In the genomic region with DNA sequence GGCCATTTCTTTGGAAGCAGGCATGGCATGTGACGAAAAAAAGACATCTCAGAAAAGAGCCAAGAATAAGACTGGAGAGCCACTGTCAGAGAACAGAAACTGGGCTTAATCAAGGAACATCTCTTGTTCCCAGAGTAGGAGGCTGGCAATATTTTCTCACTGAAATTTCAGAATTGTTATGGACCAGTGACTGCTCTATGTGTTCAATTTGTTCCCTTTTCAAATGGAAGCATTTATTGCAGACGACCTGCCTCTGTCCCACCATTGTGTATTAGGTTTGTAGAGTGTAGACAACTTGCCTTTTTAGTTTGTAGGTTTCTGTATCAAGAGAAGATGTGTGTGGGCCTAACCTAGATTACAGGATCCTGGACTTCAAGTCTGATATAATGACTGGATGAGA, we compare ENCODE assay signal across 29 cellular contexts.
"Had no signal": no experiment of that assay in that cellular context is flagged by ENCODE, and none has a peak within 500 bp of the region (broad histone marks: within the 10 kb centered on the region; RNA-seq: fewer than 3 reads in every experiment).

No MANE protein-coding gene starts in this region.

- H3K27ac ChIP-seq: colonic mucosa, coronary artery, dorsolateral prefrontal cortex, epithelial cell of prostate, esophagus muscularis mucosa, esophagus squamous epithelium, foreskin keratinocyte, gastrocnemius medialis, gastroesophageal sphincter, heart left ventricle, heart right ventricle had no signal

- DNase-seq: colonic mucosa; cortex of kidney; dermis blood vessel endothelial cell; dorsolateral prefrontal cortex; effector CD4-positive, alpha-beta T cell; effector CD8-positive, alpha-beta T cell; effector memory CD4-positive, alpha-beta T cell; effector memory CD8-positive, alpha-beta T cell; endodermal cell; erythroblast; esophagus squamous epithelium; foreskin fibroblast; foreskin keratinocyte; foreskin melanocyte; gastrocnemius medialis; glutamatergic neuron; head of caudate nucleus; heart left ventricle; heart right ventricle had no signal

- H3K36me3 ChIP-seq: colonic mucosa had no signal

- H3K27ac Mint-ChIP-seq: dendritic cell treated with granulocyte-macrophage colony-stimulating factor and Interleukin-4, amounts not matched to agents 40 ng/mL and 50 ng/mL, for 4 days; effector memory CD8-positive, alpha-beta T cell; endodermal cell had no signal

- H3K4me3 Mint-ChIP-seq: dendritic cell treated with granulocyte-macrophage colony-stimulating factor and Interleukin-4, amounts not matched to agents 40 ng/mL and 50 ng/mL, for 4 days; effector memory CD8-positive, alpha-beta T cell; endodermal cell had no signal

- H3K27me3 ChIP-seq: colonic mucosa, dorsolateral prefrontal cortex, foreskin keratinocyte, gastrocnemius medialis, heart left ventricle, heart right ventricle had no signal

- FAIRE-seq: colon, endometrium, endothelial cell of umbilical vein, frontal cortex had no signal

- H3K9me3 ChIP-seq: colonic mucosa had no signal

- ATAC-seq: effector memory CD8-positive, alpha-beta T cell; esophagus mucosa; foreskin keratinocyte; gastrocnemius medialis; gastroesophageal sphincter; heart left ventricle; heart right ventricle had no signal

- H3K4me3 ChIP-seq: colonic mucosa, coronary artery, dorsolateral prefrontal cortex, esophagus muscularis mucosa, esophagus squamous epithelium, gastrocnemius medialis, gastroesophageal sphincter, heart left ventricle, heart right ventricle had no signal

- H3K4me1 ChIP-seq: colonic mucosa, esophagus muscularis mucosa, gastroesophageal sphincter, heart left ventricle had no signal
